Comparison of ENCODE assay signal across 23 cellular contexts in genomic region chr16:75458029-75458428, GRCh38. TPM values are rescaled to one million over a fixed set of nuclear protein-coding genes. Genes with fewer than 3 reads are reported as not detected.
"Had no signal": no experiment of that assay in that cellular context is flagged by ENCODE, and none has a peak within 500 bp of the region (broad histone marks: within the 10 kb centered on the region; RNA-seq: fewer than 3 reads in every experiment).

No MANE protein-coding gene starts in this region.

- H3K36me3 ChIP-seq: cardiac muscle cell, left ventricle myocardium inferior, neutrophil, pancreas, right atrium auricular region, thoracic aorta, upper lobe of left lung had no signal

- H3K36me3 Mint-ChIP-seq: immature natural killer cell, natural killer cell had no signal

- H3K9me3 Mint-ChIP-seq: activated CD4-positive, alpha-beta memory T cell treated with anti-CD3 and anti-CD28 coated beads for 36 hours; activated naive CD4-positive, alpha-beta T cell treated with anti-CD3 and anti-CD28 coated beads for 36 hours; activated naive CD8-positive, alpha-beta T cell treated with anti-CD3 and anti-CD28 coated beads, Interleukin-2, amount 50 U/mL, for 24 hours; immature natural killer cell; mesothelial cell of epicardium; natural killer cell; T-cell had no signal

- H3K27me3 Mint-ChIP-seq: activated CD4-positive, alpha-beta memory T cell treated with anti-CD3 and anti-CD28 coated beads for 36 hours; activated naive CD8-positive, alpha-beta T cell treated with anti-CD3 and anti-CD28 coated beads, Interleukin-2, amount 50 U/mL, for 24 hours; T-cell had no signal

- H3K4me3 ChIP-seq: body of pancreas, cardiac muscle cell, left ventricle myocardium inferior, pancreas, psoas muscle, right atrium auricular region, thoracic aorta, upper lobe of left lung had no signal

- H3K27ac ChIP-seq: foreskin keratinocyte, left ventricle myocardium inferior, neutrophil, pancreas, psoas muscle, right atrium auricular region, thoracic aorta, upper lobe of left lung had no signal

- H3K27ac Mint-ChIP-seq: activated CD4-positive, alpha-beta memory T cell treated with anti-CD3 and anti-CD28 coated beads for 36 hours; activated naive CD4-positive, alpha-beta T cell treated with anti-CD3 and anti-CD28 coated beads for 36 hours; activated naive CD8-positive, alpha-beta T cell treated with anti-CD3 and anti-CD28 coated beads, Interleukin-2, amount 50 U/mL, for 24 hours; natural killer cell; T-cell had no signal

- DNase-seq: activated CD4-positive, alpha-beta memory T cell treated with anti-CD3 and anti-CD28 coated beads for 36 hours; activated CD4-positive, alpha-beta T cell treated with anti-CD3 and anti-CD28 coated beads for 48 hours; activated effector memory CD4-positive, alpha-beta T cell treated with Interleukin-2 at 50 U/mL for 16 hours; activated naive CD4-positive, alpha-beta T cell treated with anti-CD3 and anti-CD28 coated beads for 36 hours; activated naive CD8-positive, alpha-beta T cell treated with anti-CD3 and anti-CD28 coated beads, Interleukin-2, amount 50 U/mL, for 24 hours; activated T-cell treated with anti-CD3 and anti-CD28 coated beads, Interleukin-2, amount 50 U/mL, for 48 hours; body of pancreas; effector CD4-positive, alpha-beta T cell; foreskin keratinocyte; immature natural killer cell; left ventricle myocardium inferior; natural killer cell; pancreas; psoas muscle; stimulated activated CD4-positive, alpha-beta T cell treated with anti-CD3 and anti-CD28 coated beads, Interleukin-4, amount 100 ng/mL, for 24 hours; stimulated activated naive CD4-positive, alpha-beta T cell treated with Interleukin-2 at 50 U/mL for 16 hours; T-cell; upper lobe of left lung had no signal

- ATAC-seq: activated naive CD8-positive, alpha-beta T cell treated with anti-CD3 and anti-CD28 coated beads, Interleukin-2, amount 50 U/mL, for 24 hours; body of pancreas; foreskin keratinocyte; natural killer cell; pancreas; psoas muscle; T-cell had no signal

- H3K4me3 Mint-ChIP-seq: activated CD4-positive, alpha-beta memory T cell treated with anti-CD3 and anti-CD28 coated beads for 36 hours; activated naive CD4-positive, alpha-beta T cell treated with anti-CD3 and anti-CD28 coated beads for 36 hours; activated naive CD8-positive, alpha-beta T cell treated with anti-CD3 and anti-CD28 coated beads, Interleukin-2, amount 50 U/mL, for 24 hours; immature natural killer cell; mesothelial cell of epicardium; natural killer cell; T-cell had no signal

- H3K27me3 ChIP-seq: body of pancreas, cardiac muscle cell, foreskin keratinocyte, neutrophil, pancreas, right atrium auricular region, upper lobe of left lung had no signal

- H3K9me3 ChIP-seq: body of pancreas, left ventricle myocardium inferior, neutrophil, pancreas, psoas muscle, right atrium auricular region, thoracic aorta, upper lobe of left lung had no signal

RNA-seq across cellular contexts. Expression of gene CHST6, which starts 37.2 kb away (rescaled TPM):
- total RNA-seq: activated CD4-positive, alpha-beta memory T cell treated with anti-CD3 and anti-CD28 coated beads for 36 hours; activated naive CD4-positive, alpha-beta T cell treated with anti-CD3 and anti-CD28 coated beads for 36 hours; natural killer cell had no signal
